Comparison of ENCODE assay signal across 1 cellular context in genomic region chr2:231709981-231710750, GRCh38.
A peak's percentile ranks its signal among the peaks of the same experiment; 100 is the strongest.
TF ChIP-seq lines count a peak whose summit lies in the region.

No MANE protein-coding gene starts in this region.

TF ChIP-seq in HepG2, 621 proteins besides CTCF, POLR2A, EP300 and RAD21 (continued from another document and continues in another):
- peak; percentile 96; the same call in 1 of the 2 replicates for TF ChIP-seq KIAA2018 (CRISPR knock-in tag; IDR thresholded peaks at IDR 0.05; ENCODE audit: borderline replicate concordance)
- peak; percentile 76 for TF ChIP-seq GABPB1 (CRISPR knock-in tag; IDR thresholded peaks at IDR 0.05)
- TF ChIP-seq ZNF280B (CRISPR knock-in tag; IDR thresholded peaks at IDR 0.05; ENCODE audit: borderline replicate concordance): peak; percentile 73; the same call in 1 of the 2 replicates
- TF ChIP-seq PRMT3 (CRISPR knock-in tag; IDR thresholded peaks at IDR 0.05; ENCODE audit: borderline replicate concordance, low read depth): peak; percentile 100
- no peak for TF ChIP-seq KAT2B (IDR thresholded peaks at IDR 0.05; ENCODE audit: borderline replicate concordance, low read depth, low read length)
- TF ChIP-seq ZKSCAN1 (IDR thresholded peaks at IDR 0.05; ENCODE audit: low read length): no peak; the same call in 1 of the 2 replicates
- peak; percentile 92 for TF ChIP-seq SP4 (CRISPR knock-in tag; IDR thresholded peaks at IDR 0.05)
- peak; percentile 82 for TF ChIP-seq PPARG (CRISPR knock-in tag; conservative IDR thresholded peaks at IDR 0.05)
- TF ChIP-seq BCL6 (CRISPR knock-in tag; IDR thresholded peaks at IDR 0.05): peak; percentile 64; the same call in 1 of the 2 replicates
- peak; percentile 56 for TF ChIP-seq PATZ1 (CRISPR knock-in tag; IDR thresholded peaks at IDR 0.05)
- TF ChIP-seq KLF9 (CRISPR knock-in tag; IDR thresholded peaks at IDR 0.05; ENCODE audit: low read depth): peak; percentile 75; the same call in 1 of the 2 replicates
- 0 out of 2 replicates have a peak, but pooled peaks have one; percentile 62 for TF ChIP-seq ATF6 (CRISPR knock-in tag; conservative IDR thresholded peaks at IDR 0.05)
- no peak; the same call in 1 of the 2 replicates for TF ChIP-seq ZNF24 (IDR thresholded peaks at IDR 0.05)
- TF ChIP-seq JARID2 (CRISPR knock-in tag; IDR thresholded peaks at IDR 0.05; ENCODE audit: insufficient replicate concordance): no peak
- TF ChIP-seq HNF4G (IDR thresholded peaks at IDR 0.05; ENCODE audit: borderline replicate concordance, low read depth, low read length): peak; percentile 73; the same call in 1 of the 2 replicates
- TF ChIP-seq HNF4G (CRISPR knock-in tag; IDR thresholded peaks at IDR 0.05; ENCODE audit: borderline replicate concordance, low read depth): peak; percentile 92
- peak; percentile 97; the same call in 1 of the 2 replicates for TF ChIP-seq CENPBD1 (CRISPR knock-in tag; IDR thresholded peaks at IDR 0.05; ENCODE audit: borderline replicate concordance, low read depth)
- peak; percentile 100 for TF ChIP-seq ZMAT3 (CRISPR knock-in tag; conservative IDR thresholded peaks at IDR 0.05)
- TF ChIP-seq ZBTB7A (CRISPR knock-in tag; IDR thresholded peaks at IDR 0.05): peak; percentile 97
- no peak for TF ChIP-seq ZBTB40 (IDR thresholded peaks at IDR 0.05)
- TF ChIP-seq ZBTB40 (CRISPR knock-in tag; IDR thresholded peaks at IDR 0.05): peak; percentile 96
- TF ChIP-seq BRCA1 (CRISPR knock-in tag; IDR thresholded peaks at IDR 0.05): peak; percentile 99
- peak; percentile 97 for TF ChIP-seq IRF1 (CRISPR knock-in tag; IDR thresholded peaks at IDR 0.05; ENCODE audit: low read depth)
- peak; percentile 95 for TF ChIP-seq ZFY (CRISPR knock-in tag; IDR thresholded peaks at IDR 0.05)
- TF ChIP-seq NFIB (CRISPR knock-in tag; IDR thresholded peaks at IDR 0.05; ENCODE audit: borderline replicate concordance): peak; percentile 97
- TF ChIP-seq GABPA (IDR thresholded peaks at IDR 0.05; ENCODE audit: low read depth, low read length): no peak
- TF ChIP-seq GABPA (CRISPR knock-in tag; IDR thresholded peaks at IDR 0.05; ENCODE audit: low read depth): no peak
- TF ChIP-seq ZNF567 (CRISPR knock-in tag; IDR thresholded peaks at IDR 0.05; ENCODE audit: borderline replicate concordance): peak; percentile 86; the same call in 1 of the 2 replicates
